8 cellular contexts compared by ENCODE assay signal in genomic region chr5:160467555-160468418, GRCh38. TPM values are rescaled to one million over a fixed set of nuclear protein-coding genes. Genes with fewer than 3 reads are reported as not detected.
DNase-seq lines count a peak whose midpoint lies in the region; ATAC-seq and TF ChIP-seq lines count a peak whose summit lies in the region.

No MANE protein-coding gene starts in this region.

- H3K4me3 ChIP-seq in GM12875 (ENCODE audit: low read depth, low read length) (peak overlapping the region; percentile 62), OCI-LY7 (ENCODE audit: low read depth, low read length, poor library complexity, severe bottlenecking) (peak overlapping the region; percentile 68), fibroblast of the aortic adventitia (ENCODE audit: low read depth, low read length) (no peak overlapping the region), transverse colon (peak overlapping the region in 3 of 4 donors; percentile 13 to 43 (median 31))

- H3K36me3 ChIP-seq in OCI-LY7 (ENCODE audit: insufficient read depth, low read length) (no peaks in the 10 kb centered on the region), transverse colon (no peaks in the 10 kb centered on the region)

- ATAC-seq in HG02610 (IDR thresholded peaks at IDR 0.05; ENCODE audit: unreplicated experiment), result peak; percentile 89

- no peak for TF ChIP-seq EP300 in transverse colon (IDR thresholded peaks at IDR 0.05; ENCODE audit: low read depth)

- H3K27me3 ChIP-seq in transverse colon, result no peaks in the 10 kb centered on the region

- TF ChIP-seq CTCF in GM12875 (IDR thresholded peaks at IDR 0.05; ENCODE audit: borderline replicate concordance, insufficient read depth, low read depth, low read length), result no peak
- no peak for TF ChIP-seq CTCF in OCI-LY7 (conservative IDR thresholded peaks at IDR 0.05; ENCODE audit: low read length)
- TF ChIP-seq CTCF in fibroblast of the aortic adventitia (IDR thresholded peaks at IDR 0.05; ENCODE audit: insufficient read depth, low read length), result no peak
- no peak for TF ChIP-seq CTCF in transverse colon (IDR thresholded peaks at IDR 0.05)

- TF ChIP-seq POLR2A in transverse colon (IDR thresholded peaks at IDR 0.05), result peak; percentile 22

- H3K79me2 ChIP-seq in OCI-LY7 (ENCODE audit: insufficient read depth, low read depth, low read length), result peaks cover 42% of the 10 kb centered on the region; the same call in 1 of the 2 replicates

- H3K27ac ChIP-seq in OCI-LY7 (ENCODE audit: low read depth, low read length, poor library complexity, severe bottlenecking), result peak overlapping the region; percentile 72
- peak overlapping the region; percentile 64 to 77 (median 70) for H3K27ac ChIP-seq in transverse colon

- intact Hi-C loops in OCI-LY7 (cut with micrococcal nuclease; ENCODE audit: unreplicated experiment) (loop anchor here (1.0 to 5.0 kb wide), 4 partner anchors 28 to 1260 kb away; partner anchors contain the start of gene RNF145), posterior cingulate gyrus (cut with DNase I) (no loop called here), transverse colon (cut with DNase I; ENCODE audit: low total_unique reads) (no loop called here)

- no peaks in the 10 kb centered on the region for H4K20me1 ChIP-seq in OCI-LY7 (ENCODE audit: insufficient read depth, low read length)

- CTCF ChIA-PET in OCI-LY7 (lab: Charles Lee; ENCODE audit: unreplicated experiment), result interaction anchor here (0.8 to 1.4 kb wide), 6 partner anchors 28 to 44 kb away, joined by 3 to 9 read pairs (median 4); no protein-coding TSS in a partner anchor

- no peaks in the 10 kb centered on the region for H3K9me2 ChIP-seq in OCI-LY7 (ENCODE audit: insufficient read depth, low read length)

- WGBS in transverse colon (ENCODE audit: low coverage in 1 of 2), 2 donors, result 5 to 11% methylated on average over 3 to 26 of the region's 31 CpGs

- peak overlapping the region; percentile 93 for H3K4me2 ChIP-seq in OCI-LY7 (ENCODE audit: low read length)

- POLR2A ChIA-PET in OCI-LY7 (lab: Charles Lee), result interaction anchor here (0.7 to 3.2 kb wide), 16 partner anchors 7 to 1454 kb away, joined by 3 to 26 read pairs (median 4); partner anchors contain the start of genes PTTG1 and SLU7

- BruUV-seq in OCI-LY7 (replicated peaks; lab: Mats Ljungman, UMichigan), result no TSS peak

- H3K9me3 ChIP-seq in OCI-LY7 (ENCODE audit: low read length) (no peaks in the 10 kb centered on the region), transverse colon (no peaks in the 10 kb centered on the region)

- H2AFZ ChIP-seq in OCI-LY7 (ENCODE audit: low read length), result peak overlapping the region; percentile 80; the same call in 1 of the 2 replicates

- in situ Hi-C loops in transverse colon (cut with MboI; ENCODE audit: low pct_ligation_motif_present in 1 of 4, low pct_unique_long_range_greater_than_20kb in 1 of 4, low sequenced_read_pairs in 3 of 4), result no loop called here

- peaks cover 82% of the 10 kb centered on the region for H3K4me1 ChIP-seq in OCI-LY7 (ENCODE audit: insufficient read depth, low read length, poor library complexity, severe bottlenecking)
- peaks cover 10 to 55% (median 31%) of the 10 kb centered on the region in 4 donors for H3K4me1 ChIP-seq in transverse colon

- DNase-seq in OCI-LY7 (ENCODE audit: low spot score), result peak; percentile 83
- DNase-seq in activated T-helper 1 cell treated with Interleukin-2 at 50 U/mL for 16 hours (ENCODE audit: low read depth), result peak; percentile 57
- DNase-seq in fibroblast of the aortic adventitia (ENCODE audit: low read depth), result peak; percentile 67
- DNase-seq in posterior cingulate gyrus, result peak in 8 of 10 donors; percentile 6 to 87 (median 28)
- DNase-seq in transverse colon, result peak; percentile 88
- no peak for DNase-seq in NCI-H2227 (lab: John Stamatoyannopoulos, UW; ENCODE audit: unreplicated experiment)

RNA-seq across cellular contexts. Expression of gene PTTG1, which starts 46.1 kb away (rescaled TPM):
- total RNA-seq in OCI-LY7 (2014; rRNA removed; shearing (Covaris generic)), result 420 and 480 TPM in 2 replicates
- total RNA-seq in OCI-LY7 (2022) (340 and 428 TPM in 2 replicates), fibroblast of the aortic adventitia (ENCODE audit: low replicate concordance) (107 and 154 TPM in 2 replicates), transverse colon (10 to 100 TPM in 3 of 4 donors, 1 to 10 TPM in 1; 6.4 to 41.1 (median 15.2) TPM)

RNA-seq across cellular contexts. Expression of gene SLU7, which starts 48.9 kb away (rescaled TPM):
- total RNA-seq in OCI-LY7 (2014; rRNA removed; shearing (Covaris generic)), result 32.2 and 59.7 TPM in 2 replicates
- total RNA-seq in OCI-LY7 (2022) (46.2 and 55.4 TPM in 2 replicates), fibroblast of the aortic adventitia (ENCODE audit: low replicate concordance) (59.5 and 69.7 TPM in 2 replicates), transverse colon (10 to 100 TPM; 10.5 to 69.2 (median 52.5) TPM)
